In genomic region chr3:59133350-59133749, GRCh38 we compare ENCODE assay signal across 24 cellular contexts.
DNase-seq lines count a peak whose midpoint lies in the region; ATAC-seq and TF ChIP-seq lines count a peak whose summit lies in the region.
"Had no signal": no experiment of that assay in that cellular context is flagged by ENCODE, and none has a peak within 500 bp of the region (broad histone marks: within the 10 kb centered on the region; RNA-seq: fewer than 3 reads in every experiment).

No MANE protein-coding gene starts in this region.

- TF ChIP-seq CTCF in AG09309 (IDR thresholded peaks at IDR 0.05; ENCODE audit: control insufficient read depth, insufficient read depth, low read depth, low read length, missing control alignments), result no peak
- TF ChIP-seq CTCF in fibroblast of lung (conservative IDR thresholded peaks at IDR 0.05 in 1 of 2, IDR thresholded peaks at IDR 0.05 in 1 of 2; ENCODE audit: low read depth in 1 of 2, low read length in 2 of 2), result no peak
- TF ChIP-seq CTCF in lower lobe of right lung (IDR thresholded peaks at IDR 0.05), result no peak

- H3K36me3 ChIP-seq in SK-N-MC (ENCODE audit: insufficient read depth, low read length), result no peaks in the 10 kb centered on the region
- H3K36me3 ChIP-seq in fibroblast of lung (ENCODE audit: control insufficient read depth, insufficient read depth, low read length), result no peaks in the 10 kb centered on the region
- H3K36me3 ChIP-seq in lower lobe of right lung, result no peaks in the 10 kb centered on the region
- H3K36me3 ChIP-seq: brain microvascular endothelial cell, upper lobe of right lung had no signal

- no peaks in the 10 kb centered on the region for H3K4me1 ChIP-seq in fibroblast of lung (ENCODE audit: control insufficient read depth, extremely low read depth, insufficient read depth, low read length)
- no peaks in the 10 kb centered on the region for H3K4me1 ChIP-seq in lower lobe of right lung
- H3K4me1 ChIP-seq: upper lobe of right lung had no signal

- H3K9me3 ChIP-seq in SK-N-MC (ENCODE audit: low read depth, low read length) (no peaks in the 10 kb centered on the region), fibroblast of lung (ENCODE audit: control insufficient read depth, insufficient read depth, low read depth, low read length) (no peaks in the 10 kb centered on the region), lower lobe of right lung (no peaks in the 10 kb centered on the region)
- H3K9me3 ChIP-seq: upper lobe of right lung had no signal

- H3K79me2 ChIP-seq in fibroblast of lung (ENCODE audit: control insufficient read depth, insufficient read depth, low read length), result no peaks in the 10 kb centered on the region

- peak; percentile 35 for DNase-seq in AG09309 (ENCODE audit: low read depth)
- no peak for DNase-seq in SK-N-MC (ENCODE audit: low read depth, low spot score)
- peak; percentile 28 to 60 for DNase-seq in fibroblast of lung (ENCODE audit: low read depth in 2 of 2)
- DNase-seq in skeletal muscle cell (ENCODE audit: low read depth), result peak; percentile 2
- DNase-seq in lower lobe of right lung, result no peak
- no peak for DNase-seq in activated CD4-positive, alpha-beta T cell treated with anti-CD3 and anti-CD28 coated beads, Interleukin-2, amount 50 U/mL, for 1 hour
- DNase-seq in NCI-H2196 treated with DMSO at 0.1 percent for 48 hours (lab: John Stamatoyannopoulos, UW; ENCODE audit: unreplicated experiment), result no peak
- DNase-seq in islet precursor cell, result no peak
- DNase-seq: activated CD4-positive, alpha-beta memory T cell treated with anti-CD3 and anti-CD28 coated beads for 36 hours; activated CD4-positive, CD25-positive, alpha-beta regulatory T cell; activated gamma-delta T cell; brain microvascular endothelial cell; Calu3; effector memory CD4-positive, alpha-beta T cell; NCI-H1092 treated with DMSO at 0.1 percent for 48 hours; NCI-H2029; NCI-H226; NCI-H82; OCI-M1; stimulated activated CD4-positive, alpha-beta T cell treated with anti-CD3 and anti-CD28 coated beads, Interleukin-1b, Interleukin-23, amount 100 ng/mL, for 48 hours; T1000; upper lobe of right lung had no signal

- no peak for ATAC-seq in lower lobe of right lung
- ATAC-seq: Right ventricle myocardium inferior, upper lobe of right lung had no signal

- intact Hi-C loops in lower lobe of right lung (cut with DNase I), result no loop called here

- H3K27me3 ChIP-seq in fibroblast of lung (ENCODE audit: control insufficient read depth, insufficient read depth, low read length), result no peaks in the 10 kb centered on the region
- no peaks in the 10 kb centered on the region for H3K27me3 ChIP-seq in lower lobe of right lung (ENCODE audit: low read depth)
- H3K27me3 ChIP-seq: brain microvascular endothelial cell, upper lobe of right lung had no signal

- 0 out of 2 replicates have a peak overlapping the region, but pooled peaks have one; percentile 31 for H3K27ac ChIP-seq in SK-N-MC
- no peak overlapping the region for H3K27ac ChIP-seq in fibroblast of lung (ENCODE audit: insufficient read depth, low read length)
- no peak overlapping the region for H3K27ac ChIP-seq in lower lobe of right lung
- H3K27ac ChIP-seq: brain microvascular endothelial cell, upper lobe of right lung had no signal

- no peak overlapping the region for H3K4me2 ChIP-seq in fibroblast of lung (ENCODE audit: extremely low read depth, insufficient read depth, low read length)

- no peaks in the 10 kb centered on the region for H4K20me1 ChIP-seq in fibroblast of lung (ENCODE audit: control insufficient read depth, extremely low read depth, insufficient read depth, low read length)

- H3K9ac ChIP-seq in SK-N-MC (ENCODE audit: insufficient read length) (no peak overlapping the region), fibroblast of lung (ENCODE audit: insufficient read depth, low read length) (no peak overlapping the region)

- H2AFZ ChIP-seq in fibroblast of lung (ENCODE audit: low read length), result no peak overlapping the region

- no peak overlapping the region for H3K4me3 ChIP-seq in AG09309 (ENCODE audit: control insufficient read depth, low read depth, low read length)
- peak overlapping the region; percentile 40 for H3K4me3 ChIP-seq in SK-N-MC
- H3K4me3 ChIP-seq in fibroblast of lung (replicated peaks in 1 of 4; ENCODE audit: control extremely low read depth in 1 of 4, insufficient read depth in 1 of 4, low read depth in 3 of 4, low read length in 4 of 4), result no peak overlapping the region
- no peak overlapping the region for H3K4me3 ChIP-seq in skeletal muscle cell (ENCODE audit: low read depth, low read length)
- no peak overlapping the region for H3K4me3 ChIP-seq in lower lobe of right lung
- H3K4me3 ChIP-seq: skin epidermis, upper lobe of right lung had no signal

Comparison
In these comparisons a context has a peak if more than half of its experiments do, and no peak if none do; other contexts are left out.
1. DNase-seq: peak in AG09309 (single experiment), fibroblast of lung (2 of 2) and skeletal muscle cell (single experiment); none in SK-N-MC (single experiment), lower lobe of right lung (single experiment), activated CD4-positive, alpha-beta T cell treated with anti-CD3 and anti-CD28 coated beads, Interleukin-2, amount 50 U/mL, for 1 hour (single experiment), NCI-H2196 treated with DMSO at 0.1 percent for 48 hours (single experiment) and islet precursor cell (single experiment).